In the genomic region with DNA sequence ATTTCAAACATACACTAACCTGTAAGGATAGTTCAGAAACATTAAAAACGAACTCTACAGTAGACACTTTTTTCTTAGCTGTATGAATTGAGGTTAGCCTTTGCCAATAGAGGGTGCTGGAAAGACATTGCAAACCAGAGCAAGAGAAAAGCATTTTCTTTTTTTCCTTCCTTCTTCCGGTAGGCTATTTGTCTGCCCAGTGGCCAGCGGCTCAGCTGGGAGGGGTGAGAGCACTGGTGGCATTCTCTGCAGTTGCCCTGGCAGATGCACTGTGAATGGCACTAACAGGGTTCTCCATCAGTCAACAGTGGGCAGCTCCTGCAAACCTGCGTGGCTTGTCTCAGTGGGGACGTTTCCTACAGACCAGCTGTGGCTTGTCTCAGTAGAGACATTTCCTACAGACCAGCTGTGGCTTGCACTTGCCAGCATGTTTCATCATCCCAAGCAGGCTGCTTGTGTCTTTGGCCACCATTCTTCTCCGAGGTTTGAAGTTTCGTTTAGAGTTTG, we compare ENCODE assay signal across 8 cellular contexts.
DNase-seq lines count a peak whose midpoint lies in the region; ATAC-seq and TF ChIP-seq lines count a peak whose summit lies in the region.

No MANE protein-coding gene starts in this region.

- TF ChIP-seq CTCF in choroid plexus epithelial cell (conservative IDR thresholded peaks at IDR 0.05; ENCODE audit: low read depth, low read length), result peak; percentile 65
- no peak for TF ChIP-seq CTCF in lower leg skin (IDR thresholded peaks at IDR 0.05)

- H3K4me1 Mint-ChIP-seq in memory B cell, result peaks cover 9% of the 10 kb centered on the region
- no peaks in the 10 kb centered on the region for H3K4me1 Mint-ChIP-seq in effector memory CD8-positive, alpha-beta T cell (ENCODE audit: low read depth in 2 of 2)

- no peak for TF ChIP-seq POLR2A in lower leg skin (IDR thresholded peaks at IDR 0.05)

- no peaks in the 10 kb centered on the region for H3K9me3 Mint-ChIP-seq in memory B cell
- H3K9me3 Mint-ChIP-seq in effector memory CD8-positive, alpha-beta T cell, result peaks cover 7% of the 10 kb centered on the region in 2 donors

- H3K36me3 Mint-ChIP-seq in memory B cell, result no peaks in the 10 kb centered on the region
- no peaks in the 10 kb centered on the region for H3K36me3 Mint-ChIP-seq in effector memory CD8-positive, alpha-beta T cell (ENCODE audit: insufficient read depth)

- no peaks in the 10 kb centered on the region for H3K27me3 Mint-ChIP-seq in memory B cell
- H3K27me3 Mint-ChIP-seq in effector memory CD8-positive, alpha-beta T cell, result no peaks in the 10 kb centered on the region

- DNase-seq in GM03348 (ENCODE audit: low spot score) (peak; percentile 1), NCI-H526 treated with DMSO at 0.1 percent for 48 hours (lab: John Stamatoyannopoulos, UW) (peak; percentile 7), choroid plexus epithelial cell (ENCODE audit: low read depth) (peak; percentile 62), memory B cell (ENCODE audit: low spot score in 2 of 2) (peak; percentile 12 to 13), SKM-1 (lab: John Stamatoyannopoulos, UW; ENCODE audit: unreplicated experiment) (no peak), lower leg skin (ENCODE audit: low spot score in 2 of 2) (no peak)
- DNase-seq in effector memory CD8-positive, alpha-beta T cell, result no peak

- ATAC-seq in HG02759 (IDR thresholded peaks at IDR 0.05; ENCODE audit: unreplicated experiment) (peak; percentile 82), memory B cell (ENCODE audit: low read depth) (peak; percentile 76)
- ATAC-seq in effector memory CD8-positive, alpha-beta T cell (replicated peaks), result no peak

- H3K4me3 Mint-ChIP-seq in memory B cell, result peak overlapping the region; percentile 92
- H3K4me3 Mint-ChIP-seq in effector memory CD8-positive, alpha-beta T cell, result no peak overlapping the region

- peak overlapping the region; percentile 49 for H3K4me3 ChIP-seq in choroid plexus epithelial cell (ENCODE audit: low read depth, low read length)
- H3K4me3 ChIP-seq in lower leg skin (ENCODE audit: low read depth, poor library complexity, severe bottlenecking), result no peak overlapping the region

- peak overlapping the region; percentile 29 for H3K27ac Mint-ChIP-seq in memory B cell
- no peak overlapping the region for H3K27ac Mint-ChIP-seq in effector memory CD8-positive, alpha-beta T cell

- WGBS in lower leg skin, 2 donors, result 41 to 49% methylated on average over 7 of the region's 7 CpGs

- intact Hi-C loops in lower leg skin (cut with DNase I; ENCODE audit: low total_unique reads), result no loop called here

Comparison
In these comparisons a context has a peak if more than half of its experiments do, and no peak if none do; other contexts are left out.
1. DNase-seq: peak in GM03348 (single experiment), NCI-H526 treated with DMSO at 0.1 percent for 48 hours (single experiment), choroid plexus epithelial cell (single experiment) and memory B cell (2 of 2); none in SKM-1 (single experiment), lower leg skin (0 of 2) and effector memory CD8-positive, alpha-beta T cell (0 of 3).